In the genomic region with DNA sequence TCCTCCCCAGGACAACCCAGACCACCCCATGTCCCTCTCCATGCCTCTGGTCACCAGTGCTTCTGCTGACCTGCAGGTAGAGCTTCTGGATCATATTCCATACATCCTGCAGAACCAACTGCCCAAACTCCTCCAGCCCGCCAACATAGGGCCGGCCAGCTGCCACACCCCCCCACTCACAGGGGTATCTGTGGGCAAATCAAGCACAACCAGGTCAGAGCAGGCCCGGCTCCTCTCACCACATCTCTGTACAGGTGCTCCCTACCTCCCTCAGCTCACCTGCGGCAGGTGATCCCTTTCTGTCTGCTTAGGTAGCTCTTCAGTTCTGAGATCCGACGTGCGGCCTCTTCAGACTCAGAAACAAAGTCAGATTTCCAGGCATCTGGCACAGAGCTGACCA, we compare ENCODE assay signal across 26 cellular contexts. TPM values are rescaled to one million over a fixed set of nuclear protein-coding genes. Genes with fewer than 3 reads are reported as not detected.
"Had no signal": no experiment of that assay in that cellular context is flagged by ENCODE, and none has a peak within 500 bp of the region (broad histone marks: within the 10 kb centered on the region; RNA-seq: fewer than 3 reads in every experiment).

No MANE protein-coding gene starts in this region.

- H3K27me3 Mint-ChIP-seq: progenitor cell of endocrine pancreas, type B pancreatic cell had no signal

- H3K9ac ChIP-seq: parathyroid adenoma had no signal

- FAIRE-seq: keratinocyte had no signal

- H3K4me2 ChIP-seq: smooth muscle cell had no signal

- H3K9me3 Mint-ChIP-seq: natural killer cell, type B pancreatic cell had no signal

- H3K27me3 ChIP-seq: colonic mucosa, esophagus squamous epithelium, heart right ventricle, testis, tibial artery had no signal

- H3K27ac ChIP-seq: colonic mucosa, esophagus squamous epithelium, heart right ventricle, lower lobe of right lung, parathyroid adenoma, testis, tibial artery had no signal

- H2AFZ ChIP-seq: parathyroid adenoma had no signal

- ATAC-seq: heart right ventricle; left ventricle myocardium superior; lower lobe of right lung; natural killer cell; stimulated activated naive CD8-positive, alpha-beta T cell treated with anti-CD3 and anti-CD28 coated beads, Interleukin-15, Interleukin-2, amounts not matched to agents 100 U/mL and 50 U/mL, for 24 hours had no signal

- H3K4me1 Mint-ChIP-seq: natural killer cell had no signal

- H3K9me3 ChIP-seq: colonic mucosa, esophagus squamous epithelium, heart right ventricle, lower lobe of right lung, testis, tibial artery had no signal

- DNase-seq: colonic mucosa; dermis blood vessel endothelial cell; effector memory CD4-positive, alpha-beta T cell; erythroblast; esophagus squamous epithelium; foreskin melanocyte; glutamatergic neuron; heart right ventricle; left ventricle myocardium superior; lower lobe of right lung; natural killer cell; stimulated activated CD4-positive, alpha-beta T cell treated with anti-CD3 and anti-CD28 coated beads, Interleukin-12 subunit alpha, Interleukin-12 subunit beta, amount 100 ng/mL, for 4 hours; stimulated activated CD4-positive, alpha-beta T cell treated with anti-CD3 and anti-CD28 coated beads, Interleukin-1b, Interleukin-23, amount 100 ng/mL, for 48 hours; stimulated activated CD4-positive, alpha-beta T cell treated with anti-CD3 and anti-CD28 coated beads, Interleukin-4, amount 100 ng/mL, for 1 hour; stimulated activated CD8-positive, alpha-beta memory T cell treated with anti-CD3 and anti-CD28 coated beads, Interleukin-4, amount 100 ng/mL, for 48 hours; stimulated activated naive CD8-positive, alpha-beta T cell treated with anti-CD3 and anti-CD28 coated beads, Interleukin-15, Interleukin-2, amounts not matched to agents 100 U/mL and 50 U/mL, for 24 hours; substantia nigra; testis; tibial artery had no signal

- H3K4me3 ChIP-seq: colonic mucosa, esophagus squamous epithelium, heart right ventricle, lower lobe of right lung, smooth muscle cell, testis, tibial artery had no signal

- H3K4me1 ChIP-seq: colonic mucosa, esophagus squamous epithelium, heart right ventricle, lower lobe of right lung, parathyroid adenoma, testis, tibial artery had no signal

- H3K79me2 ChIP-seq: parathyroid adenoma had no signal

- H3K4me3 Mint-ChIP-seq: natural killer cell, type B pancreatic cell had no signal

- H3K27ac Mint-ChIP-seq: progenitor cell of endocrine pancreas, type B pancreatic cell had no signal

RNA-seq across cellular contexts. Expression of a gene that starts 51.6 kb away (rescaled TPM):
- total RNA-seq: chondrocyte, smooth muscle cell had no signal
- polyA plus RNA-seq: keratinocyte, neural cell had no signal
